Comparison of ENCODE assay signal across 12 cellular contexts in the genomic region with DNA sequence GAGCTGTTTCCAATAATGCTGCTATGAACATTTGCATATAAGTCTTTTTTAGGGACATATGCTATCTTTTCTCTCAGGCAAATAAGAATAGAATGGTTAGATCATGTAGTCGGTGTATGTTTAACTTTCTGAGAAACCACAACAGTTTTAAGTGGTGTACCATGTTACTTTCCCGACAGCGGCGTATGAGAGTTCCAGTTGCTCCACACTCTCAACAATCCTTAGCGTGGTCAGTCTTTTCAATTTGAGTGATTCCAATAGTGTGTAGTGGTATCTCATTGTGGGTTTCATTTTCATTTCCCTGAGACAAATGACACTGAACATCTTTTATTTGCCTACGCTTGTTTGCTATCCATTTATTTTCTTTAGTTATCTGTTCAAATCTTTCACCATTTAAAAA.
DNase-seq lines count a peak whose midpoint lies in the region; ATAC-seq and TF ChIP-seq lines count a peak whose summit lies in the region.
"Had no signal": no experiment of that assay in that cellular context is flagged by ENCODE, and none has a peak within 500 bp of the region (broad histone marks: within the 10 kb centered on the region; RNA-seq: fewer than 3 reads in every experiment).

No MANE protein-coding gene starts in this region.

- H3K79me2 ChIP-seq in mammary epithelial cell (ENCODE audit: insufficient read depth, low read length): no peaks in the 10 kb centered on the region
- H3K79me2 ChIP-seq: parathyroid adenoma had no signal

- no peak overlapping the region for H3K27ac ChIP-seq in mammary epithelial cell (ENCODE audit: insufficient read depth, low read depth, low read length)
- H3K27ac ChIP-seq: HL-60, parathyroid adenoma, upper lobe of left lung had no signal

- H3K9me3 ChIP-seq in mammary epithelial cell (replicated peaks; ENCODE audit: insufficient read depth, low read length): no peaks in the 10 kb centered on the region
- H3K9me3 ChIP-seq: Caco-2, upper lobe of left lung had no signal

- no peak for TF ChIP-seq CTCF in mammary epithelial cell (conservative IDR thresholded peaks at IDR 0.05 in 1 of 2, IDR thresholded peaks at IDR 0.05 in 1 of 2; ENCODE audit: extremely low read depth in 1 of 2, insufficient read depth in 1 of 2, low read depth in 1 of 2, low read length in 2 of 2)

- peaks cover 12 to 15% of the 10 kb centered on the region in 2 donors for H3K9me3 Mint-ChIP-seq in activated naive CD4-positive, alpha-beta T cell treated with anti-CD3 and anti-CD28 coated beads, Interleukin-2, amount 50 U/mL, for 72 hours

- peaks cover 14 to 22% of the 10 kb centered on the region in 2 donors for H3K36me3 Mint-ChIP-seq in activated naive CD4-positive, alpha-beta T cell treated with anti-CD3 and anti-CD28 coated beads, Interleukin-2, amount 50 U/mL, for 72 hours

- BruUV-seq in mammary epithelial cell (replicated peaks; lab: Mats Ljungman, UMichigan): no TSS peak

- no peak overlapping the region for H3K27ac Mint-ChIP-seq in activated naive CD4-positive, alpha-beta T cell treated with anti-CD3 and anti-CD28 coated beads, Interleukin-2, amount 50 U/mL, for 72 hours

- no peak overlapping the region for H3K9ac ChIP-seq in mammary epithelial cell (ENCODE audit: insufficient read depth, low read length)
- H3K9ac ChIP-seq: parathyroid adenoma had no signal

- WGBS in mammary epithelial cell (ENCODE audit: low coverage, missing lambda C conversion rate): 95% methylated on average over 6 of the region's 6 CpGs

- no peaks in the 10 kb centered on the region for H3K36me3 ChIP-seq in mammary epithelial cell (ENCODE audit: insufficient read depth, low read length)
- H3K36me3 ChIP-seq: upper lobe of left lung had no signal

- intact Hi-C loops in mammary epithelial cell (cut with micrococcal nuclease): no loop called here

- no peak overlapping the region for H3K4me2 ChIP-seq in mammary epithelial cell (ENCODE audit: insufficient read depth, low read depth, low read length)

- CTCF ChIA-PET in mammary epithelial cell (lab: Charles Lee; ENCODE audit: low non-redundant PET): no interaction called here

- peak; percentile 98 to 99 for ATAC-seq in activated naive CD4-positive, alpha-beta T cell treated with anti-CD3 and anti-CD28 coated beads, Interleukin-2, amount 50 U/mL, for 72 hours
- ATAC-seq in GM21619 (IDR thresholded peaks at IDR 0.05; ENCODE audit: unreplicated experiment): peak; percentile 91
- peak; percentile 79 for ATAC-seq in HG03457 (IDR thresholded peaks at IDR 0.05; ENCODE audit: unreplicated experiment)
- peak; percentile 96 for ATAC-seq in stimulated activated naive CD8-positive, alpha-beta T cell treated with anti-CD3 and anti-CD28 coated beads, Interleukin-15, Interleukin-2, amounts not matched to agents 100 U/mL and 50 U/mL, for 24 hours
- no peak for ATAC-seq in HG02759 (IDR thresholded peaks at IDR 0.05; ENCODE audit: unreplicated experiment)

- DNase-seq in activated naive CD4-positive, alpha-beta T cell treated with anti-CD3 and anti-CD28 coated beads, Interleukin-2, amount 50 U/mL, for 72 hours (ENCODE audit: low spot score in 2 of 2): no peak
- no peak for DNase-seq in activated naive CD4-positive, alpha-beta T cell (lab: John Stamatoyannopoulos, UW)
- no peak for DNase-seq in stimulated activated naive CD8-positive, alpha-beta T cell treated with anti-CD3 and anti-CD28 coated beads, Interleukin-15, Interleukin-2, amounts not matched to agents 100 U/mL and 50 U/mL, for 24 hours
- DNase-seq in mammary epithelial cell: no peak
- DNase-seq in SKM-1 (lab: John Stamatoyannopoulos, UW; ENCODE audit: unreplicated experiment): no peak
- DNase-seq: Caco-2, upper lobe of left lung had no signal

- no peaks in the 10 kb centered on the region for H3K4me1 ChIP-seq in mammary epithelial cell (ENCODE audit: insufficient read depth, low read length)
- H3K4me1 ChIP-seq: Caco-2, parathyroid adenoma, upper lobe of left lung had no signal

- no peak overlapping the region for H3K4me3 ChIP-seq in mammary epithelial cell (replicated peaks in 1 of 3; ENCODE audit: insufficient read depth in 1 of 3, low read depth in 2 of 3, low read length in 3 of 3)
- H3K4me3 ChIP-seq: upper lobe of left lung had no signal

- H3K27me3 ChIP-seq in mammary epithelial cell (ENCODE audit: insufficient read depth, low read length): no peaks in the 10 kb centered on the region
- H3K27me3 ChIP-seq: upper lobe of left lung had no signal

- in situ Hi-C loops in mammary epithelial cell (cut with MboI; ENCODE audit: low sequenced_read_pairs in 2 of 2): no loop called here

- dilution Hi-C loops in mammary epithelial cell (cut with HindIII; ENCODE audit: low sequenced_read_pairs): no loop called here

- no peaks in the 10 kb centered on the region for H4K20me1 ChIP-seq in mammary epithelial cell (ENCODE audit: insufficient read depth, low read length)

- no peak overlapping the region for H2AFZ ChIP-seq in mammary epithelial cell (ENCODE audit: low read depth, low read length)
- H2AFZ ChIP-seq: parathyroid adenoma had no signal
